In the genomic region with DNA sequence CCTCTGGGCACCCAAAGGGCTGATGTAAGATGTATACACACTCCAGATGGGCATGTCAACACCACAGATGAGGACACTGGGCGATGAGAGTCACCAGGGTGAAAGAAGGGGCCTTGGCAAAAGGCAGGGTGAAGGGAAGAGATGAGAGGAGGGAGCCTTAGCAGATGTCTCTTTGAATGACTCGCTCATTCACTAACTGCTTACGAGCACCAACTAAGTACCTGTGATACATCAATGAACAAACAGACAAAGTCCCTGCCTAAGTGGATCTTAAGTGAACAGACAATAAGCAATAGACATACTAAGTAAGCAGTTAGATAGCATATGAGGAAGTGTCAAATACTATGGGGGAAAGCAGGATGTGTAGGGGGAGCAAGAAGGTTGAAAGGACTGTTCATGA, we compare ENCODE assay signal across 15 cellular contexts.
"Had no signal": no experiment of that assay in that cellular context is flagged by ENCODE, and none has a peak within 500 bp of the region (broad histone marks: within the 10 kb centered on the region; RNA-seq: fewer than 3 reads in every experiment).

No MANE protein-coding gene starts in this region.

- H3K4me3 ChIP-seq: ascending aorta, heart right ventricle, left lung, ovary had no signal

- ATAC-seq: activated CD4-positive, alpha-beta T cell treated with anti-CD3 and anti-CD28 coated beads for 36 hours; activated naive CD8-positive, alpha-beta T cell treated with anti-CD3 and anti-CD28 coated beads, Interleukin-2, amount 50 U/mL, for 24 hours; heart right ventricle; left lung; stimulated activated naive CD8-positive, alpha-beta T cell treated with anti-CD3 and anti-CD28 coated beads, Interleukin-15, amount 100 ng/mL, for 72 hours had no signal

- FAIRE-seq: keratinocyte had no signal

- H3K9me3 ChIP-seq: ascending aorta, heart right ventricle, left lung, ovary had no signal

- H3K36me3 ChIP-seq: ascending aorta, left lung, ovary had no signal

- DNase-seq: activated CD4-positive, alpha-beta memory T cell treated with anti-CD3 and anti-CD28 coated beads, Interleukin-2, amount 10 ng/mL, durations not matched to agents 7 days and 5 days; activated CD4-positive, alpha-beta T cell treated with anti-CD3 and anti-CD28 coated beads for 36 hours; activated CD8-positive, alpha-beta memory T cell treated with anti-CD3 and anti-CD28 coated beads, Interleukin-2, amount 50 U/mL, for 4 hours; activated naive CD8-positive, alpha-beta T cell treated with anti-CD3 and anti-CD28 coated beads, Interleukin-2, amount 50 U/mL, for 24 hours; foreskin melanocyte; heart right ventricle; left lung; mesendoderm; nephron progenitor cell; ovary; stimulated activated CD4-positive, alpha-beta T cell treated with anti-CD3 and anti-CD28 coated beads, Interleukin-4, amount 100 ng/mL, for 1 hour; stimulated activated naive CD8-positive, alpha-beta T cell treated with anti-CD3 and anti-CD28 coated beads, Interleukin-15, amount 100 ng/mL, for 72 hours; T1000 had no signal
